8 cellular contexts compared by ENCODE assay signal in genomic region chr4:158255727-158256324, GRCh38. TPM values are rescaled to one million over a fixed set of nuclear protein-coding genes. Genes with fewer than 3 reads are reported as not detected.
DNase-seq lines count a peak whose midpoint lies in the region; ATAC-seq, FAIRE-seq and TF ChIP-seq lines count a peak whose summit lies in the region.

No MANE protein-coding gene starts in this region.

- H3K27me3 Mint-ChIP-seq in activated T-helper 2 cell treated with anti-CD3 and anti-CD28 coated beads, Interferon-gamma antibody, Interleukin-2, Interleukin-4, amounts not matched to agents 10 μg/mL and 5 μg/mL and 100 μg/mL, durations not matched to agents 14 hours and 24 hours and 36 hours (ENCODE audit: low read depth): no peaks in the 10 kb centered on the region

- FAIRE-seq in G401.6 (lab: Jason Lieb, UNC): peak; percentile 96

- H3K27me3 ChIP-seq in PC-9 (ENCODE audit: insufficient read depth, low read depth) (no peaks in the 10 kb centered on the region), neutrophil (no peaks in the 10 kb centered on the region)

- no peaks in the 10 kb centered on the region for H4K20me1 ChIP-seq in PC-9 (ENCODE audit: insufficient read depth)

- no peak for DNase-seq in PC-9
- peak; percentile 54 to 60 for DNase-seq in erythroblast (lab: John Stamatoyannopoulos, UW)
- no peak for DNase-seq in SHP77 treated with DMSO at 0.1 percent for 48 hours (lab: John Stamatoyannopoulos, UW)
- DNase-seq in activated T-helper 2 cell treated with anti-CD3 and anti-CD28 coated beads, Interferon-gamma antibody, Interleukin-2, Interleukin-4, amounts not matched to agents 10 μg/mL and 5 μg/mL and 100 μg/mL, durations not matched to agents 14 hours and 24 hours and 36 hours (ENCODE audit: low spot score): no peak

- H3K27ac Mint-ChIP-seq in activated T-helper 2 cell treated with anti-CD3 and anti-CD28 coated beads, Interferon-gamma antibody, Interleukin-2, Interleukin-4, amounts not matched to agents 10 μg/mL and 5 μg/mL and 100 μg/mL, durations not matched to agents 14 hours and 24 hours and 36 hours: no peak overlapping the region

- no peaks in the 10 kb centered on the region for H3K36me3 ChIP-seq in PC-9 (ENCODE audit: low read depth)
- H3K36me3 ChIP-seq in neutrophil: no peaks in the 10 kb centered on the region

- H3K4me3 ChIP-seq in PC-9 (no peak overlapping the region), neutrophil (ENCODE audit: low read depth in 1 of 2, low read length in 1 of 2) (no peak overlapping the region)

- H3K4me1 ChIP-seq in PC-9 (replicated peaks; ENCODE audit: insufficient read depth) (no peaks in the 10 kb centered on the region), neutrophil (ENCODE audit: control insufficient read depth in 1 of 2, insufficient read depth in 1 of 2, low read depth in 1 of 2, low read length in 1 of 2) (peaks cover 4% of the 10 kb centered on the region in 2 experiments)

- intact Hi-C loops in PC-9 (cut with micrococcal nuclease; ENCODE audit: unreplicated experiment): loop anchor here (1.0 to 10.0 kb wide), 5 partner anchors 44 to 599 kb away; partner anchors contain the start of genes GASK1B and TMEM144
- intact Hi-C loops in activated T-helper 2 cell treated with anti-CD3 and anti-CD28 coated beads, Interferon-gamma antibody, Interleukin-2, Interleukin-4, amounts not matched to agents 10 μg/mL and 5 μg/mL and 100 μg/mL, durations not matched to agents 14 hours and 24 hours and 36 hours (cut with micrococcal nuclease): loop anchor here (2.0 kb wide), 2 partner anchors 63 to 263 kb away; no protein-coding TSS in a partner anchor

- H3K36me3 Mint-ChIP-seq in activated T-helper 2 cell treated with anti-CD3 and anti-CD28 coated beads, Interferon-gamma antibody, Interleukin-2, Interleukin-4, amounts not matched to agents 10 μg/mL and 5 μg/mL and 100 μg/mL, durations not matched to agents 14 hours and 24 hours and 36 hours (ENCODE audit: low read depth): no peaks in the 10 kb centered on the region

- no peaks in the 10 kb centered on the region for H3K79me2 ChIP-seq in PC-9 (ENCODE audit: low read depth)

- no peaks in the 10 kb centered on the region for H3F3A ChIP-seq in PC-9 (ENCODE audit: insufficient read depth, low read depth)

- no peak overlapping the region for H2AFZ ChIP-seq in PC-9

- TF ChIP-seq CTCF in PC-9 (conservative IDR thresholded peaks at IDR 0.05): peak; percentile 81
- peak; percentile 45 for TF ChIP-seq CTCF in neutrophil (IDR thresholded peaks at IDR 0.05)

- H3K27ac ChIP-seq in PC-9 (no peak overlapping the region), neutrophil (no peak overlapping the region)

- ATAC-seq in GM21423 (IDR thresholded peaks at IDR 0.05; ENCODE audit: unreplicated experiment): peak; percentile 61
- peak; percentile 33 for ATAC-seq in HG03575 (IDR thresholded peaks at IDR 0.05; ENCODE audit: extremely low read depth, insufficient number of reproducible peaks, low FRiP score, unreplicated experiment)

- no peaks in the 10 kb centered on the region for H3K9me2 ChIP-seq in PC-9 (ENCODE audit: insufficient read depth)

- POLR2A ChIA-PET in PC-9 (lab: Charles Lee; ENCODE audit: unreplicated experiment): no interaction called here

- CTCF ChIA-PET in PC-9 (lab: Charles Lee): interaction anchor here (0.6 to 2.4 kb wide), 2 partner anchors 62 to 234 kb away, joined by 3 to 19 read pairs; no protein-coding TSS in a partner anchor

- H3K4me1 Mint-ChIP-seq in activated T-helper 2 cell treated with anti-CD3 and anti-CD28 coated beads, Interferon-gamma antibody, Interleukin-2, Interleukin-4, amounts not matched to agents 10 μg/mL and 5 μg/mL and 100 μg/mL, durations not matched to agents 14 hours and 24 hours and 36 hours (ENCODE audit: low read depth): peaks cover 4% of the 10 kb centered on the region

- no peaks in the 10 kb centered on the region for H3K9me3 Mint-ChIP-seq in activated T-helper 2 cell treated with anti-CD3 and anti-CD28 coated beads, Interferon-gamma antibody, Interleukin-2, Interleukin-4, amounts not matched to agents 10 μg/mL and 5 μg/mL and 100 μg/mL, durations not matched to agents 14 hours and 24 hours and 36 hours

- H3K9me3 ChIP-seq in PC-9 (ENCODE audit: insufficient read depth, low read depth) (no peaks in the 10 kb centered on the region), neutrophil (no peaks in the 10 kb centered on the region)

- BruUV-seq in PC-9 (replicated peaks; lab: Mats Ljungman, UMichigan): no TSS peak

- no peak overlapping the region for H3K4me2 ChIP-seq in PC-9

- no peak for TF ChIP-seq POLR2A in erythroblast (IDR thresholded peaks at IDR 0.05; ENCODE audit: low read length)

- no peak overlapping the region for H3K4me3 Mint-ChIP-seq in activated T-helper 2 cell treated with anti-CD3 and anti-CD28 coated beads, Interferon-gamma antibody, Interleukin-2, Interleukin-4, amounts not matched to agents 10 μg/mL and 5 μg/mL and 100 μg/mL, durations not matched to agents 14 hours and 24 hours and 36 hours (ENCODE audit: low read depth)

RNA-seq across cellular contexts. Expression of gene TMEM144, which starts 45.5 kb away (rescaled TPM):
- total RNA-seq in PC-9 (2021): 9.2 and 13.4 TPM in 2 replicates
- total RNA-seq in activated T-helper 2 cell treated with anti-CD3 and anti-CD28 coated beads, Interferon-gamma antibody, Interleukin-2, Interleukin-4, amounts not matched to agents 10 μg/mL and 5 μg/mL and 100 μg/mL, durations not matched to agents 14 hours and 24 hours and 36 hours: 0.16 and 0.23 TPM in 2 replicates

Comparison
In these comparisons a context has a peak if more than half of its experiments do, and no peak if none do; other contexts are left out.
1. DNase-seq: peak in erythroblast (2 of 2); none in PC-9 (0 of 2), SHP77 treated with DMSO at 0.1 percent for 48 hours (single experiment) and activated T-helper 2 cell treated with anti-CD3 and anti-CD28 coated beads, Interferon-gamma antibody, Interleukin-2, Interleukin-4, amounts not matched to agents 10 μg/mL and 5 μg/mL and 100 μg/mL, durations not matched to agents 14 hours and 24 hours and 36 hours (single experiment).